In the genomic region with DNA sequence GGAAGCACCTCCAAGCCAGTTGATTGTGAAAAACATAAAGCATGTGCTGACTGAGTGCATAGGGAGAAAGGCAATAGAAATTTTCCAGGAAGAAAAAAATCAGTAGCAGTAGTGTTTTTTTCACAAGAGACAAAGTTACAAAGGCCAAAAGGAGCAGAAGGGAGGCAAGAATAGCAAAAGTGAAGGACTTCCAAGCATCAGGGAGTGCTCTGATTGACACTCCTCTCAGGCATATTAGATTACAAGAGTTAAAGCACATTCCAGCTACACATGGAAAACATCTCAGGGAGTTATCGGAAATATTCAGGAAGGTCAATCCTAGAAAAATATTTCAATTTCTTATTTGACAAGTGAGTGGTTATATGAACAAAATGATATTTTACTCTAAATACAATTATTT, we compare ENCODE assay signal across 36 cellular contexts.
"Had no signal": no experiment of that assay in that cellular context is flagged by ENCODE, and none has a peak within 500 bp of the region (broad histone marks: within the 10 kb centered on the region; RNA-seq: fewer than 3 reads in every experiment).

No MANE protein-coding gene starts in this region.

- H3K4me3 Mint-ChIP-seq: activated B cell treated with CpG ODN at 0.5 μM for 24 hours; activated CD4-positive, alpha-beta memory T cell treated with anti-CD3 and anti-CD28 coated beads for 36 hours; activated CD4-positive, alpha-beta T cell treated with anti-CD3 and anti-CD28 coated beads, Interleukin-2, amount 10 ng/mL, durations not matched to agents 24 days and 14 days; activated CD8-positive, alpha-beta T cell treated with anti-CD3 and anti-CD28 coated beads for 36 hours; activated naive CD4-positive, alpha-beta T cell treated with anti-CD3 and anti-CD28 coated beads, Interleukin-2, amount 10 ng/mL, durations not matched to agents 7 days and 5 days; activated naive CD4-positive, alpha-beta T cell treated with anti-CD3 and anti-CD28 coated beads, Interleukin-2, amount 50 U/mL, for 24 hours; activated naive CD8-positive, alpha-beta T cell; activated naive CD8-positive, alpha-beta T cell treated with anti-CD3 and anti-CD28 coated beads, Interleukin-2, amount 10 ng/mL, durations not matched to agents 7 days and 5 days; activated T-cell treated with anti-CD3 and anti-CD28 coated beads, Interleukin-2, amount 50 U/mL, for 4 hours; activated T-cell treated with anti-CD3 and anti-CD28 coated beads, Interleukin-2, amount 50 U/mL, for 72 hours; activated T-helper 1 cell treated with anti-CD3 and anti-CD28 coated beads, Interleukin-12 subunit alpha, Interleukin-12 subunit beta, Interleukin-2, Interleukin-4 antibody, amounts not matched to agents 30 ng/mL and 10 ng/mL and 1 ng/mL, durations not matched to agents 14 hours and 24 hours and 36 hours; activated T-helper 17 cell treated with anti-CD3 and anti-CD28 coated beads, Interleukin-2, amount 50 U/mL, for 72 hours; central memory CD8-positive, alpha-beta T cell; T-cell; T-helper 1 cell treated with Interleukin-12 subunit alpha and Interleukin-12 subunit beta and Interleukin-4 antibody, amounts not matched to agents 30 μg/mL and 1 μg/mL, for 36 hours; T-helper 2 cell treated with Interferon-gamma antibody and Interleukin-4, amounts not matched to agents 5 μg/mL and 100 μg/mL, for 36 hours had no signal

- H3K27me3 ChIP-seq: adrenal gland, body of pancreas, brain microvascular endothelial cell, breast epithelium had no signal

- H3K27ac ChIP-seq: adrenal gland, body of pancreas, brain microvascular endothelial cell, breast epithelium, VCaP had no signal

- H3K36me3 Mint-ChIP-seq: activated CD4-positive, alpha-beta memory T cell treated with anti-CD3 and anti-CD28 coated beads for 36 hours; activated naive CD4-positive, alpha-beta T cell treated with anti-CD3 and anti-CD28 coated beads, Interleukin-2, amount 10 ng/mL, durations not matched to agents 7 days and 5 days; activated naive CD4-positive, alpha-beta T cell treated with anti-CD3 and anti-CD28 coated beads, Interleukin-2, amount 50 U/mL, for 24 hours; activated naive CD8-positive, alpha-beta T cell; activated naive CD8-positive, alpha-beta T cell treated with anti-CD3 and anti-CD28 coated beads, Interleukin-2, amount 10 ng/mL, durations not matched to agents 7 days and 5 days; T-cell had no signal

- H3K4me3 ChIP-seq: adrenal gland, body of pancreas, breast epithelium had no signal

- H3K9me3 Mint-ChIP-seq: central memory CD8-positive, alpha-beta T cell; T-helper 1 cell treated with Interleukin-12 subunit alpha and Interleukin-12 subunit beta and Interleukin-4 antibody, amounts not matched to agents 30 μg/mL and 1 μg/mL, for 36 hours had no signal

- ATAC-seq: activated CD8-positive, alpha-beta T cell treated with anti-CD3 and anti-CD28 coated beads for 36 hours; activated T-cell treated with anti-CD3 and anti-CD28 coated beads, Interleukin-2, amount 50 U/mL, for 4 hours; activated T-cell treated with anti-CD3 and anti-CD28 coated beads, Interleukin-2, amount 50 U/mL, for 72 hours; activated T-helper 17 cell treated with anti-CD3 and anti-CD28 coated beads, Interleukin-2, amount 50 U/mL, for 72 hours; body of pancreas; T-cell had no signal

- H3K9me3 ChIP-seq: adrenal gland, breast epithelium had no signal

- H3K36me3 ChIP-seq: adrenal gland, brain microvascular endothelial cell, breast epithelium had no signal

- H3K4me1 Mint-ChIP-seq: activated B cell treated with CpG ODN at 0.5 μM for 24 hours; activated CD4-positive, alpha-beta T cell treated with anti-CD3 and anti-CD28 coated beads, Interleukin-2, amount 10 ng/mL, durations not matched to agents 24 days and 14 days; activated naive CD4-positive, alpha-beta T cell treated with anti-CD3 and anti-CD28 coated beads, Interleukin-2, amount 10 ng/mL, durations not matched to agents 7 days and 5 days; activated naive CD4-positive, alpha-beta T cell treated with anti-CD3 and anti-CD28 coated beads, Interleukin-2, amount 50 U/mL, for 24 hours; activated naive CD8-positive, alpha-beta T cell treated with anti-CD3 and anti-CD28 coated beads, Interleukin-2, amount 10 ng/mL, durations not matched to agents 7 days and 5 days; activated T-helper 17 cell treated with anti-CD3 and anti-CD28 coated beads, Interleukin-2, amount 50 U/mL, for 72 hours; central memory CD8-positive, alpha-beta T cell; T-cell had no signal

- H3K27ac Mint-ChIP-seq: activated B cell treated with CpG ODN at 0.5 μM for 24 hours; activated CD4-positive, alpha-beta memory T cell treated with anti-CD3 and anti-CD28 coated beads for 36 hours; activated CD4-positive, alpha-beta T cell treated with anti-CD3 and anti-CD28 coated beads, Interleukin-2, amount 10 ng/mL, durations not matched to agents 24 days and 14 days; activated CD8-positive, alpha-beta T cell treated with anti-CD3 and anti-CD28 coated beads for 36 hours; activated naive CD4-positive, alpha-beta T cell treated with anti-CD3 and anti-CD28 coated beads, Interleukin-2, amount 10 ng/mL, durations not matched to agents 7 days and 5 days; activated naive CD4-positive, alpha-beta T cell treated with anti-CD3 and anti-CD28 coated beads, Interleukin-2, amount 50 U/mL, for 24 hours; activated naive CD8-positive, alpha-beta T cell; activated naive CD8-positive, alpha-beta T cell treated with anti-CD3 and anti-CD28 coated beads, Interleukin-2, amount 10 ng/mL, durations not matched to agents 7 days and 5 days; activated T-cell treated with anti-CD3 and anti-CD28 coated beads, Interleukin-2, amount 50 U/mL, for 72 hours; activated T-helper 1 cell treated with anti-CD3 and anti-CD28 coated beads, Interleukin-12 subunit alpha, Interleukin-12 subunit beta, Interleukin-2, Interleukin-4 antibody, amounts not matched to agents 30 ng/mL and 10 ng/mL and 1 ng/mL, durations not matched to agents 14 hours and 24 hours and 36 hours; activated T-helper 17 cell treated with anti-CD3 and anti-CD28 coated beads, Interleukin-2, amount 50 U/mL, for 72 hours; T-cell; T-helper 1 cell treated with Interleukin-12 subunit alpha and Interleukin-12 subunit beta and Interleukin-4 antibody, amounts not matched to agents 30 μg/mL and 1 μg/mL, for 36 hours; T-helper 2 cell treated with Interferon-gamma antibody and Interleukin-4, amounts not matched to agents 5 μg/mL and 100 μg/mL, for 36 hours had no signal

- H3K4me1 ChIP-seq: adrenal gland, body of pancreas, breast epithelium had no signal

- DNase-seq: activated B cell treated with CpG ODN at 0.5 μM for 24 hours; activated CD4-positive, alpha-beta memory T cell treated with anti-CD3 and anti-CD28 coated beads for 36 hours; activated CD4-positive, alpha-beta T cell treated with anti-CD3 and anti-CD28 coated beads for 4 hours; activated CD4-positive, alpha-beta T cell treated with anti-CD3 and anti-CD28 coated beads, Interleukin-2, amount 10 ng/mL, durations not matched to agents 24 days and 14 days; activated CD4-positive, alpha-beta T cell treated with anti-CD3 and anti-CD28 coated beads, Interleukin-2, amount 50 U/mL, for 1 hour; activated CD4-positive, alpha-beta T cell treated with anti-CD3 and anti-CD28 coated beads, Interleukin-2, amount 50 U/mL, for 4 hours; activated CD4-positive, CD25-positive, alpha-beta regulatory T cell treated with anti-CD3 and anti-CD28 coated beads, Interleukin-2, amount 50 U/mL, for 72 hours; activated CD8-positive, alpha-beta memory T cell treated with anti-CD3 and anti-CD28 coated beads, Interleukin-2, amount 50 U/mL, for 4 hours; activated CD8-positive, alpha-beta T cell treated with anti-CD3 and anti-CD28 coated beads for 36 hours; activated gamma-delta T cell; activated naive CD4-positive, alpha-beta T cell treated with anti-CD3 and anti-CD28 coated beads, Interleukin-2, amount 10 ng/mL, durations not matched to agents 7 days and 5 days; activated naive CD4-positive, alpha-beta T cell treated with Interleukin-2 at 50 U/mL for 16 hours; activated naive CD8-positive, alpha-beta T cell treated with anti-CD3 and anti-CD28 coated beads, Interleukin-2, amount 10 ng/mL, durations not matched to agents 7 days and 5 days; activated T-cell treated with anti-CD3 and anti-CD28 coated beads for 4 hours; activated T-cell treated with anti-CD3 and anti-CD28 coated beads, Interleukin-2, amount 50 U/mL, for 1 hour; activated T-cell treated with anti-CD3 and anti-CD28 coated beads, Interleukin-2, amount 50 U/mL, for 4 hours; activated T-cell treated with anti-CD3 and anti-CD28 coated beads, Interleukin-2, amount 50 U/mL, for 72 hours; adrenal gland; amniotic stem cell; aorta; body of pancreas; brain microvascular endothelial cell; caudate nucleus; cerebellar nuclear complex; T-cell; T-helper 2 cell; T-helper 9 cell had no signal

- H3K27me3 Mint-ChIP-seq: activated B cell treated with CpG ODN at 0.5 μM for 24 hours; activated CD4-positive, alpha-beta memory T cell treated with anti-CD3 and anti-CD28 coated beads for 36 hours; activated CD4-positive, alpha-beta T cell treated with anti-CD3 and anti-CD28 coated beads, Interleukin-2, amount 10 ng/mL, durations not matched to agents 24 days and 14 days; activated CD8-positive, alpha-beta T cell treated with anti-CD3 and anti-CD28 coated beads for 36 hours; activated naive CD4-positive, alpha-beta T cell treated with anti-CD3 and anti-CD28 coated beads, Interleukin-2, amount 10 ng/mL, durations not matched to agents 7 days and 5 days; activated naive CD4-positive, alpha-beta T cell treated with anti-CD3 and anti-CD28 coated beads, Interleukin-2, amount 50 U/mL, for 24 hours; activated naive CD8-positive, alpha-beta T cell; activated naive CD8-positive, alpha-beta T cell treated with anti-CD3 and anti-CD28 coated beads, Interleukin-2, amount 10 ng/mL, durations not matched to agents 7 days and 5 days; activated T-helper 17 cell treated with anti-CD3 and anti-CD28 coated beads, Interleukin-2, amount 50 U/mL, for 72 hours; central memory CD8-positive, alpha-beta T cell; T-cell had no signal
